25 cellular contexts compared by ENCODE assay signal in the genomic region with DNA sequence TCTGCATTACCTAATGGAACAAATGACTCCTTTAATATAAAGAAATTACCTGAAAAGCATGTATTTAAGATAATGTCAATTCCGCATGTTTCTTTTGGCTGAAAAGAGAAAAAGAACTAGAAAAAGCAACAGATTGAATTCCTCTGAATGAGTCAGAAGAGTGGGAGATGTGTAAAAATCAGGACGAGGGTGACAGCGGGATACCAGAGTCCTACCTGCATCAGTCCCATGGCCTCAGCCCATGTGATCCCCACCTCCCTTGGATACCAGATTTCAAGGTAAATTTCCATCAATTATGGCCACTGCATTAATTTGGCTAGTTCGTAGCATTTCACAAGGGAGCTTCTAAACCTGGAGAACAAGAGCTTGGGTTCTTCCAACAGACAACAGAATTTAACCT. TPM values are rescaled to one million over a fixed set of nuclear protein-coding genes. Genes with fewer than 3 reads are reported as not detected.
"Had no signal": no experiment of that assay in that cellular context is flagged by ENCODE, and none has a peak within 500 bp of the region (broad histone marks: within the 10 kb centered on the region; RNA-seq: fewer than 3 reads in every experiment).

No MANE protein-coding gene starts in this region.

- FAIRE-seq: HepG2, RCC 7860 had no signal

- H3K4me3 ChIP-seq: MG63, SJSA1, SK-N-MC had no signal

- DNase-seq: IMR-90, Karpas-422, KG1, MG63, NCI-H1092, NCI-H1105 treated with DMSO at 0.1 percent for 48 hours, NCI-H1417 treated with DMSO at 0.1 percent for 48 hours, NCI-H146, NCI-H1694 treated with DMSO at 0.1 percent for 48 hours, NCI-H1930, NCI-H2081, NCI-H2107, NCI-H2227 treated with DMSO at 0.1 percent for 48 hours, NCI-H446, NCI-H510A, NCI-H524 treated with DMSO at 0.1 percent for 48 hours, NCI-H69, NCI-H774, Right ventricle myocardium superior, RPMI8226, SIG-M5 had no signal

- H3K27ac ChIP-seq: SJSA1, SK-N-MC had no signal

- H3K4me1 ChIP-seq: SJSA1 had no signal

- H3K9me3 ChIP-seq: SJSA1 had no signal

- ATAC-seq: HepG2 had no signal

- H3K36me3 ChIP-seq: MG63, SJSA1 had no signal

- H3K27me3 ChIP-seq: MG63, SJSA1 had no signal

RNA-seq across cellular contexts. Expression of a gene that starts 10.0 kb away (rescaled TPM):
- total RNA-seq: HepG2 had no signal
